In genomic region chr14:22929848-22930364, GRCh38 we compare ENCODE assay signal across 1 cellular context.
TF ChIP-seq lines count a peak whose summit lies in the region.

No MANE protein-coding gene starts in this region.

TF ChIP-seq in GM12878, 131 proteins besides CTCF, POLR2A, EP300 and RAD21 (continues in another document):
- TF ChIP-seq MTA2 (IDR thresholded peaks at IDR 0.05; ENCODE audit: low read depth): no peak
- no peak for TF ChIP-seq CBFB (IDR thresholded peaks at IDR 0.05; ENCODE audit: low read depth)
- no peak for TF ChIP-seq YBX1 (IDR thresholded peaks at IDR 0.05)
- TF ChIP-seq HSF1 (IDR thresholded peaks at IDR 0.05; ENCODE audit: low read depth, low read length): no peak
- no peak for TF ChIP-seq TCF3 (IDR thresholded peaks at IDR 0.05; ENCODE audit: borderline replicate concordance, insufficient read depth, low read depth, low read length)
- TF ChIP-seq SIX5 (IDR thresholded peaks at IDR 0.05; ENCODE audit: low read depth, low read length, severe bottlenecking): no peak
- no peak for TF ChIP-seq CHD2 (IDR thresholded peaks at IDR 0.05; ENCODE audit: borderline replicate concordance, low read depth, low read length)
- no peak for TF ChIP-seq CEBPB (IDR thresholded peaks at IDR 0.05; ENCODE audit: borderline replicate concordance in 1 of 2, low read depth in 2 of 2, low read length in 2 of 2)
- no peak for TF ChIP-seq YY1 (IDR thresholded peaks at IDR 0.05; ENCODE audit: low read depth, low read length)
- no peak for TF ChIP-seq WRNIP1 (IDR thresholded peaks at IDR 0.05; ENCODE audit: borderline replicate concordance, low read depth, low read length)
- no peak for TF ChIP-seq ZNF24 (IDR thresholded peaks at IDR 0.05)
- TF ChIP-seq ETV6 (conservative IDR thresholded peaks at IDR 0.05 in 1 of 2, IDR thresholded peaks at IDR 0.05 in 1 of 2; ENCODE audit: borderline replicate concordance in 1 of 2, low read depth in 1 of 2): no peak
- TF ChIP-seq JUND (IDR thresholded peaks at IDR 0.05; ENCODE audit: low read depth, low read length): 0 out of 2 replicates have a peak, but pooled peaks have one; percentile 4
- TF ChIP-seq MXI1 (IDR thresholded peaks at IDR 0.05; ENCODE audit: low read depth, low read length): no peak
- TF ChIP-seq USF1 (IDR thresholded peaks at IDR 0.05; ENCODE audit: borderline replicate concordance, extremely low read length, insufficient read depth, low read depth, low read length): no peak
- TF ChIP-seq NR2F1 (conservative IDR thresholded peaks at IDR 0.05): no peak
- TF ChIP-seq BCLAF1 (IDR thresholded peaks at IDR 0.05): no peak
- TF ChIP-seq ATF7 (IDR thresholded peaks at IDR 0.05; ENCODE audit: low read depth): no peak
- no peak for TF ChIP-seq FOS (IDR thresholded peaks at IDR 0.05; ENCODE audit: borderline replicate concordance, extremely low read depth, insufficient read length)
- TF ChIP-seq NBN (IDR thresholded peaks at IDR 0.05): no peak
- no peak for TF ChIP-seq EED (IDR thresholded peaks at IDR 0.05; ENCODE audit: low read depth)
- no peak for TF ChIP-seq ELK1 (IDR thresholded peaks at IDR 0.05; ENCODE audit: low read depth, low read length)
- no peak for TF ChIP-seq SMC3 (IDR thresholded peaks at IDR 0.05; ENCODE audit: borderline replicate concordance, low read length)
- no peak for TF ChIP-seq BRCA1 (IDR thresholded peaks at IDR 0.05; ENCODE audit: low read depth, low read length)
- TF ChIP-seq, protein P1, sequence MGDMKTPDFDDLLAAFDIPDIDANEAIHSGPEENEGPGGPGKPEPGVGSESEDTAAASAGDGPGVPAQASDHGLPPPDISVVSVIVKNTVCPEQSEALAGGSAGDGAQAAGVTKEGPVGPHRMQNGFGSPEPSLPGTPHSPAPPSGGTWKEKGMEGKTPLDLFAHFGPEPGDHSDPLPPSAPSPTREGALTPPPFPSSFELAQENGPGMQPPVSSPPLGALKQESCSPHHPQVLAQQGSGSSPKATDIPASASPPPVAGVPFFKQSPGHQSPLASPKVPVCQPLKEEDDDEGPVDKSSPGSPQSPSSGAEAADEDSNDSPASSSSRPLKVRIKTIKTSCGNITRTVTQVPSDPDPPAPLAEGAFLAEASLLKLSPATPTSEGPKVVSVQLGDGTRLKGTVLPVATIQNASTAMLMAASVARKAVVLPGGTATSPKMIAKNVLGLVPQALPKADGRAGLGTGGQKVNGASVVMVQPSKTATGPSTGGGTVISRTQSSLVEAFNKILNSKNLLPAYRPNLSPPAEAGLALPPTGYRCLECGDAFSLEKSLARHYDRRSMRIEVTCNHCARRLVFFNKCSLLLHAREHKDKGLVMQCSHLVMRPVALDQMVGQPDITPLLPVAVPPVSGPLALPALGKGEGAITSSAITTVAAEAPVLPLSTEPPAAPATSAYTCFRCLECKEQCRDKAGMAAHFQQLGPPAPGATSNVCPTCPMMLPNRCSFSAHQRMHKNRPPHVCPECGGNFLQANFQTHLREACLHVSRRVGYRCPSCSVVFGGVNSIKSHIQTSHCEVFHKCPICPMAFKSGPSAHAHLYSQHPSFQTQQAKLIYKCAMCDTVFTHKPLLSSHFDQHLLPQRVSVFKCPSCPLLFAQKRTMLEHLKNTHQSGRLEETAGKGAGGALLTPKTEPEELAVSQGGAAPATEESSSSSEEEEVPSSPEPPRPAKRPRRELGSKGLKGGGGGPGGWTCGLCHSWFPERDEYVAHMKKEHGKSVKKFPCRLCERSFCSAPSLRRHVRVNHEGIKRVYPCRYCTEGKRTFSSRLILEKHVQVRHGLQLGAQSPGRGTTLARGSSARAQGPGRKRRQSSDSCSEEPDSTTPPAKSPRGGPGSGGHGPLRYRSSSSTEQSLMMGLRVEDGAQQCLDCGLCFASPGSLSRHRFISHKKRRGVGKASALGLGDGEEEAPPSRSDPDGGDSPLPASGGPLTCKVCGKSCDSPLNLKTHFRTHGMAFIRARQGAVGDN (IDR thresholded peaks at IDR 0.05): no peak
- TF ChIP-seq SIN3A (IDR thresholded peaks at IDR 0.05; ENCODE audit: low read depth, low read length): peak; percentile 59; the same call in 1 of the 2 replicates
- no peak for TF ChIP-seq IRF3 (IDR thresholded peaks at IDR 0.05)
- TF ChIP-seq RAD51 (IDR thresholded peaks at IDR 0.05): no peak
- TF ChIP-seq, protein P2, sequence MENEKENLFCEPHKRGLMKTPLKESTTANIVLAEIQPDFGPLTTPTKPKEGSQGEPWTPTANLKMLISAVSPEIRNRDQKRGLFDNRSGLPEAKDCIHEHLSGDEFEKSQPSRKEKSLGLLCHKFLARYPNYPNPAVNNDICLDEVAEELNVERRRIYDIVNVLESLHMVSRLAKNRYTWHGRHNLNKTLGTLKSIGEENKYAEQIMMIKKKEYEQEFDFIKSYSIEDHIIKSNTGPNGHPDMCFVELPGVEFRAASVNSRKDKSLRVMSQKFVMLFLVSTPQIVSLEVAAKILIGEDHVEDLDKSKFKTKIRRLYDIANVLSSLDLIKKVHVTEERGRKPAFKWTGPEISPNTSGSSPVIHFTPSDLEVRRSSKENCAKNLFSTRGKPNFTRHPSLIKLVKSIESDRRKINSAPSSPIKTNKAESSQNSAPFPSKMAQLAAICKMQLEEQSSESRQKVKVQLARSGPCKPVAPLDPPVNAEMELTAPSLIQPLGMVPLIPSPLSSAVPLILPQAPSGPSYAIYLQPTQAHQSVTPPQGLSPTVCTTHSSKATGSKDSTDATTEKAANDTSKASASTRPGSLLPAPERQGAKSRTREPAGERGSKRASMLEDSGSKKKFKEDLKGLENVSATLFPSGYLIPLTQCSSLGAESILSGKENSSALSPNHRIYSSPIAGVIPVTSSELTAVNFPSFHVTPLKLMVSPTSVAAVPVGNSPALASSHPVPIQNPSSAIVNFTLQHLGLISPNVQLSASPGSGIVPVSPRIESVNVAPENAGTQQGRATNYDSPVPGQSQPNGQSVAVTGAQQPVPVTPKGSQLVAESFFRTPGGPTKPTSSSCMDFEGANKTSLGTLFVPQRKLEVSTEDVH (IDR thresholded peaks at IDR 0.05; ENCODE audit: low read depth, partially characterized antibody): no peak
- no peak for TF ChIP-seq EZH2 (IDR thresholded peaks at IDR 0.05; ENCODE audit: borderline replicate concordance, control insufficient read depth, low read depth, low read length)
- TF ChIP-seq FOXM1 (IDR thresholded peaks at IDR 0.05; ENCODE audit: low read depth, low read length): no peak
- no peak; the same call in 1 of the 2 replicates for TF ChIP-seq POLR2AphosphoS2 (IDR thresholded peaks at IDR 0.05; ENCODE audit: low read depth, low read length)
- TF ChIP-seq MAX (IDR thresholded peaks at IDR 0.05; ENCODE audit: low read depth, low read length): no peak
- no peak for TF ChIP-seq ZNF217 (IDR thresholded peaks at IDR 0.05)
- no peak for TF ChIP-seq PAX5 (IDR thresholded peaks at IDR 0.05; ENCODE audit: borderline replicate concordance, low read depth, low read length)
- no peak for TF ChIP-seq PRDM15 (CRISPR knock-in tag; IDR thresholded peaks at IDR 0.05)
- TF ChIP-seq ZNF207 (IDR thresholded peaks at IDR 0.05; ENCODE audit: borderline replicate concordance): 0 out of 2 replicates have a peak, but pooled peaks have one; percentile 8
- no peak for TF ChIP-seq NFXL1 (IDR thresholded peaks at IDR 0.05; ENCODE audit: borderline replicate concordance)
- no peak for TF ChIP-seq PAX8 (IDR thresholded peaks at IDR 0.05)
- TF ChIP-seq RUNX3 (IDR thresholded peaks at IDR 0.05; ENCODE audit: low read length): 0 out of 2 replicates have a peak, but pooled peaks have one; percentile 2
- peak; percentile 70; the same call in 1 of the 2 replicates for TF ChIP-seq NFIC (IDR thresholded peaks at IDR 0.05; ENCODE audit: low read depth, low read length)
- TF ChIP-seq SREBF1 (IDR thresholded peaks at IDR 0.05; ENCODE audit: low read length): peak; percentile 49; the same call in 1 of the 2 replicates
- TF ChIP-seq USF2 (IDR thresholded peaks at IDR 0.05; ENCODE audit: borderline replicate concordance, low read depth, low read length): no peak
